Comparison of ENCODE assay signal across 8 cellular contexts in the genomic region with DNA sequence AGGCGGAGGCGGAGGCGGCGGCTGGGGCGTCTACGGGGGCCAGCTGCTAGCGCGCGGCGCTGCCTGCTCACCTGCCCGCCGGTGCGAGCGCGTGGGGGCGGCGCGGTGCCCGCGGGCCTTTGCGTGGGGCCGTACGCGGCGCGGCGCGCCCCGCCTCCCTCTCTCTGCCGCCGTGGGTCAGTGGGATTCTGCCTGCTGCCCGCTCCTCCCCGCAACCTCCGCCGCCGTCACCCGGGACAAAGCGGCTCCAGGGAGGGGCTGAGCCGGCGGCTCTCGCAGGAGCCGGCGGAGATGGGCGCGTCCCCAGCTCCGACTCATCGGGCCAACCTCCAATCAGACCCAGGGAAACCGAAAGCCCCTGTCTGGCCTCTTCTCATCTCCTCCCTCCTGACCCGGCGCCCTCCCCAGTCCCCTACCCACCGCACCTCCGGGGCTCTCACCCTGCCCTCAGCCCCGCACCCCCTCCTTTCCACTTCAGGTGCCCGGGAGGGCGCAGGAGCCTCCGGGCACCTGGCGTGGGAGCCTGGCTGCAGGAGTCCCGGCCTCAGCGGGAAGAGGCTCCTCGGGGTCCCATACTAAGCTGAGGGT. TPM values are rescaled to one million over a fixed set of nuclear protein-coding genes. Genes with fewer than 3 reads are reported as not detected.
DNase-seq lines count a peak whose midpoint lies in the region; ATAC-seq and TF ChIP-seq lines count a peak whose summit lies in the region.

Gene RCAN2, minus strand, starts transcription at position 249 of the 588 bp plus-strand sequence.

- H3K4me3 ChIP-seq in esophagus squamous epithelium (peak within 1 kb of the TSS; percentile 39 to 77 (median 66)), mononuclear cell (ENCODE audit: low read length) (peak within 1 kb of the TSS; percentile 32), thoracic aorta (peak within 1 kb of the TSS; percentile 94)

- H3K36me3 ChIP-seq in esophagus squamous epithelium (no peaks in the 10 kb centered on the region), thoracic aorta (no peaks in the 10 kb centered on the region)

- peak within 1 kb of the TSS; percentile 46 for H3K4me3 Mint-ChIP-seq in activated CD8-positive, alpha-beta T cell treated with anti-CD3 and anti-CD28 coated beads for 36 hours

- in situ Hi-C loops in Caki2 (cut with HindIII; ENCODE audit: low pct_unique_long_range_greater_than_20kb, low sequenced_read_pairs) = no loop called here

- H3K4me1 Mint-ChIP-seq in activated CD8-positive, alpha-beta T cell treated with anti-CD3 and anti-CD28 coated beads for 36 hours (ENCODE audit: low read depth) = no peaks in the 10 kb centered on the region

- H3K27ac ChIP-seq in esophagus squamous epithelium = peak within 1 kb of the TSS; percentile 67 to 91 (median 85)
- H3K27ac ChIP-seq in thoracic aorta = peak within 1 kb of the TSS; percentile 96 to 98

- H3K27me3 Mint-ChIP-seq in activated CD8-positive, alpha-beta T cell treated with anti-CD3 and anti-CD28 coated beads for 36 hours = peaks cover 60% of the 10 kb centered on the region

- peaks cover 0 to 56% (median 5%) of the 10 kb centered on the region in 4 donors for H3K27me3 ChIP-seq in esophagus squamous epithelium
- H3K27me3 ChIP-seq in mononuclear cell (ENCODE audit: insufficient read depth, low read length) = peaks cover 63% of the 10 kb centered on the region
- H3K27me3 ChIP-seq in thoracic aorta (replicated peaks; ENCODE audit: insufficient read depth) = no peaks in the 10 kb centered on the region

- peak in 1 of 4 donors; percentile 26 for TF ChIP-seq POLR2A in esophagus squamous epithelium (IDR thresholded peaks at IDR 0.05)

- no peak within 1 kb of the TSS for H3K27ac Mint-ChIP-seq in activated CD8-positive, alpha-beta T cell treated with anti-CD3 and anti-CD28 coated beads for 36 hours

- TF ChIP-seq CTCF in activated CD8-positive, alpha-beta T cell treated with anti-CD3 and anti-CD28 coated beads for 36 hours (IDR thresholded peaks at IDR 0.05) = no peak
- TF ChIP-seq CTCF in esophagus squamous epithelium (IDR thresholded peaks at IDR 0.05) = no peak
- no peak for TF ChIP-seq CTCF in thoracic aorta (IDR thresholded peaks at IDR 0.05)

- WGBS in esophagus squamous epithelium, 2 donors = 0% methylated on average over 2 of the region's 60 CpGs; no CpG with 5 or more reads in 1 of the 2 donors

- CTCF ChIA-PET in activated CD8-positive, alpha-beta T cell treated with anti-CD3 and anti-CD28 coated beads for 36 hours (lab: Charles Lee) = interaction anchor here (0.7 to 1.2 kb wide), 3 partner anchors 9 to 13 kb away, joined by 3 to 4 read pairs (median 4); no protein-coding TSS in a partner anchor

- H3K9me3 Mint-ChIP-seq in activated CD8-positive, alpha-beta T cell treated with anti-CD3 and anti-CD28 coated beads for 36 hours = no peaks in the 10 kb centered on the region

- intact Hi-C loops in activated CD8-positive, alpha-beta T cell treated with anti-CD3 and anti-CD28 coated beads for 36 hours (cut with micrococcal nuclease) = no loop called here
- intact Hi-C loops in esophagus squamous epithelium (cut with DNase I) = no loop called here

- peak; percentile 56 for ATAC-seq in GM21423 (IDR thresholded peaks at IDR 0.05; ENCODE audit: unreplicated experiment)
- ATAC-seq in activated CD8-positive, alpha-beta T cell treated with anti-CD3 and anti-CD28 coated beads for 36 hours = peak; percentile 94
- peak; percentile 74 for ATAC-seq in thoracic aorta (ENCODE audit: insufficient number of reproducible peaks, low FRiP score, low read depth)

- H3K9me3 ChIP-seq in esophagus squamous epithelium (no peaks in the 10 kb centered on the region), mononuclear cell (ENCODE audit: low read depth, low read length) (no peaks in the 10 kb centered on the region), thoracic aorta (no peaks in the 10 kb centered on the region)

- no peaks in the 10 kb centered on the region for H3K36me3 Mint-ChIP-seq in activated CD8-positive, alpha-beta T cell treated with anti-CD3 and anti-CD28 coated beads for 36 hours (ENCODE audit: low read depth)

- peaks cover 4 to 31% (median 9%) of the 10 kb centered on the region in 3 donors for H3K4me1 ChIP-seq in esophagus squamous epithelium
- peaks cover 5% of the 10 kb centered on the region for H3K4me1 ChIP-seq in mononuclear cell (ENCODE audit: insufficient read depth, low read length)
- peaks cover 9 to 47% of the 10 kb centered on the region in 2 donors for H3K4me1 ChIP-seq in thoracic aorta (ENCODE audit: control insufficient read depth in 1 of 2, low read depth in 2 of 2)

- DNase-seq in Caki2 (ENCODE audit: low read depth) (peak; percentile 62), NCI-H1048 (lab: John Stamatoyannopoulos, UW) (peak; percentile 60), esophagus squamous epithelium (lab: John Stamatoyannopoulos, UW) (no peak), thoracic aorta (ENCODE audit: low spot score) (peak; percentile 52), middle frontal gyrus (ENCODE audit: extremely low spot score, low spot score) (no peak)
- DNase-seq in activated CD8-positive, alpha-beta T cell treated with anti-CD3 and anti-CD28 coated beads for 36 hours = peak; percentile 51

- POLR2A ChIA-PET in activated CD8-positive, alpha-beta T cell treated with anti-CD3 and anti-CD28 coated beads for 36 hours (lab: Charles Lee) = no interaction called here

RNA-seq across cellular contexts. Expression of gene RCAN2, which starts in this region (rescaled TPM):
- total RNA-seq in Caki2 (2014; rRNA removed; shearing (Covaris generic); ENCODE audit: low replicate concordance) = 1.8 TPM in 1 of 2 replicates, not detected in the other
- not detected for total RNA-seq in activated CD8-positive, alpha-beta T cell treated with anti-CD3 and anti-CD28 coated beads for 36 hours
- total RNA-seq in esophagus squamous epithelium = 10 to 100 TPM in 1 of 4 donors, 1 to 10 TPM in 3; 1.4 to 12.4 (median 4.0) TPM
- not detected for total RNA-seq in mononuclear cell
- 100 to 1,000 TPM; 126 to 289 TPM for total RNA-seq in thoracic aorta

Comparison
In these comparisons a context has a peak if more than half of its experiments do, and no peak if none do; other contexts are left out.
1. RNA of gene RCAN2 (total RNA-seq): 126 to 289 TPM in thoracic aorta; 1.4 to 12.4 TPM in esophagus squamous epithelium, not detected in activated CD8-positive, alpha-beta T cell treated with anti-CD3 and anti-CD28 coated beads for 36 hours, 1.8 TPM in Caki2 and not detected in mononuclear cell (single experiment); every median in the first group is over 4 times any median in the second.
2. Peak in DNase-seq and ATAC-seq in activated CD8-positive, alpha-beta T cell treated with anti-CD3 and anti-CD28 coated beads for 36 hours; RNA of the gene not detected or under 1 TPM.
3. DNase-seq: peak in Caki2 (single experiment), NCI-H1048 (single experiment) and thoracic aorta (single experiment); none in esophagus squamous epithelium (single experiment) and middle frontal gyrus (single experiment).
4. H3K4me3 ChIP-seq: peak in every context shown above with its lines; median percentile 94 in thoracic aorta; 66 in esophagus squamous epithelium; 32 in mononuclear cell.
5. Peak in every context shown above with its lines, with median percentiles within 50 percentile points of each other: ATAC-seq.